8 cellular contexts compared by ENCODE assay signal in the genomic region with DNA sequence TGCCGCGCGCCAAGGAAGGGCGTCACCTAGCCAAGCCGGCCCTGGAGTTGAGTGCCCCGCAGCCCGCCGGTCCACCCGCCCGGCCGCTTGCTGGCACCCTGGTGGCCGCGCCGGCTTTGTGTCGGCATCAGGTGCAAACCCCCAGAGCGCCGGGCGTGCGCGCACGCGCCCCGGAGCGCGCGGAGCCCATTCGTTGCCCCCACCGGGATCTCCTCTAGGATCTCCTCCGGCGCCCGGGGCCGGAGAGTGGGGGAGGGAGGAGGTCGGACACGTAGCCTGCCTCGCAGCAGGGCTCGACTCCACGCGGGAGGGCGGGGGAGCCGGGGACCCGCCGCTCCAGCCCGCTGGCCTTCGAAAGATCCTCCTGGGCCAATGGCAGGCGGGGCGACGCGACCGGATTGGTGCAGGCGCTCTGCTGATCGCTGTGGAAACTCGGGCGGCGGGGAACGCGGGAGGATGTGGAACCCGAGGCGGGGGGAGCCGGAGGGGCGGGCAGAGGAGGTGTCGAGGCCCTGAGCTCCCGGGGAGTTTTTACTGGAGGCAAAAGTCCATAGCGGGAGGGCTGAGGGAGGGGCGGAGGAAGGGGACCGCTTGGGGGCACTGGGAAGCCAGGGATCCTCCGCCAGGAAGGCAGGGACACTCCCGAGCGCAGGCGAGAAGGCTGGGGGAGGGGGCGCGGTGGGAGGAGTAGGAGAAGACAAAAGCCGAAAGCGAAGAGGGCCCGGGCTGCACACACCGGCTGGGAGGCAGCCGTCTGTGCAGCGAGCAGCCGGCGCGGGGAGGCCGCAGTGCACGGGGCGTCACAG. TPM values are rescaled to one million over a fixed set of nuclear protein-coding genes. Genes with fewer than 3 reads are reported as not detected.
DNase-seq lines count a peak whose midpoint lies in the region; ATAC-seq and TF ChIP-seq lines count a peak whose summit lies in the region.

A gene (plus strand): TSS at position 728 of the 806 bp plus-strand sequence. CDS start 91 bp downstream, outside the sequence.

- H3K9ac ChIP-seq in iPS-15b (ENCODE audit: low read depth, low read length): peak within 1 kb of the TSS; percentile 81

- no peaks in the 10 kb centered on the region for H3K36me3 ChIP-seq in iPS-15b (ENCODE audit: control insufficient read depth, insufficient read depth, low read length)
- no peaks in the 10 kb centered on the region for H3K36me3 ChIP-seq in sigmoid colon

- H3K9me3 ChIP-seq in iPS-15b (ENCODE audit: control insufficient read depth, insufficient read depth, low read length) (no peaks in the 10 kb centered on the region), sigmoid colon (no peaks in the 10 kb centered on the region)

- peak; percentile 31 to 39 for TF ChIP-seq POLR2A in sigmoid colon (IDR thresholded peaks at IDR 0.05)

- H3K4me3 ChIP-seq in iPS-15b (ENCODE audit: low read depth, low read length) (peak within 1 kb of the TSS; percentile 71), sigmoid colon (peak within 1 kb of the TSS; percentile 22 to 71 (median 56))

- intact Hi-C loops in sigmoid colon (cut with DNase I): no loop called here

- 1% methylated on average over 83 of the region's 83 CpGs for WGBS in sigmoid colon, 2 donors

- TF ChIP-seq CTCF in GM13976 (IDR thresholded peaks at IDR 0.05; ENCODE audit: borderline replicate concordance, control extremely low read depth, extremely low read depth, insufficient read depth, missing control alignments) (no peak), sigmoid colon (IDR thresholded peaks at IDR 0.05) (no peak)

- peak; percentile 76 for ATAC-seq in HG02852 (IDR thresholded peaks at IDR 0.05; ENCODE audit: unreplicated experiment)

- DNase-seq in GM13976 (ENCODE audit: low spot score) (peak; percentile 94), NCI-H187 treated with DMSO at 0.1 percent for 48 hours (lab: John Stamatoyannopoulos, UW) (peak; percentile 95), T1000 (lab: John Stamatoyannopoulos, UW) (peak; percentile 62), brain pericyte (ENCODE audit: low read depth, low spot score) (peak; percentile 85), sigmoid colon (peak; percentile 92), GM19240 (ENCODE audit: insufficient read length, low spot score) (no peak)

- in situ Hi-C loops in GM13976 (cut with MboI; ENCODE audit: low sequenced_read_pairs, unreplicated experiment): no loop called here

- no peak for TF ChIP-seq EP300 in sigmoid colon (IDR thresholded peaks at IDR 0.05)

- H3K27me3 ChIP-seq in iPS-15b (ENCODE audit: control insufficient read depth, insufficient read depth, low read length): no peaks in the 10 kb centered on the region
- H3K27me3 ChIP-seq in sigmoid colon: no peaks in the 10 kb centered on the region

- H3K4me1 ChIP-seq in iPS-15b (ENCODE audit: control insufficient read depth, insufficient read depth, low read length): peaks cover 4% of the 10 kb centered on the region
- H3K4me1 ChIP-seq in sigmoid colon: peaks cover 0 to 55% (median 43%) of the 10 kb centered on the region in 4 donors

- peak within 1 kb of the TSS; percentile 80 to 86 (median 80) for H3K27ac ChIP-seq in sigmoid colon

RNA-seq across cellular contexts. Expression of the gene that starts here (rescaled TPM):
- 10 to 100 TPM in 3 of 4 donors, 1 to 10 TPM in 1; 4.1 to 45.4 (median 25.5) TPM for total RNA-seq in sigmoid colon
- polyA plus RNA-seq in sigmoid colon: 10 to 100 TPM in 1 of 3 donors, 1 to 10 TPM in 2; 3.6 to 50.2 (median 3.7) TPM
